ENCODE assay signal across 7 cellular contexts in the genomic region with DNA sequence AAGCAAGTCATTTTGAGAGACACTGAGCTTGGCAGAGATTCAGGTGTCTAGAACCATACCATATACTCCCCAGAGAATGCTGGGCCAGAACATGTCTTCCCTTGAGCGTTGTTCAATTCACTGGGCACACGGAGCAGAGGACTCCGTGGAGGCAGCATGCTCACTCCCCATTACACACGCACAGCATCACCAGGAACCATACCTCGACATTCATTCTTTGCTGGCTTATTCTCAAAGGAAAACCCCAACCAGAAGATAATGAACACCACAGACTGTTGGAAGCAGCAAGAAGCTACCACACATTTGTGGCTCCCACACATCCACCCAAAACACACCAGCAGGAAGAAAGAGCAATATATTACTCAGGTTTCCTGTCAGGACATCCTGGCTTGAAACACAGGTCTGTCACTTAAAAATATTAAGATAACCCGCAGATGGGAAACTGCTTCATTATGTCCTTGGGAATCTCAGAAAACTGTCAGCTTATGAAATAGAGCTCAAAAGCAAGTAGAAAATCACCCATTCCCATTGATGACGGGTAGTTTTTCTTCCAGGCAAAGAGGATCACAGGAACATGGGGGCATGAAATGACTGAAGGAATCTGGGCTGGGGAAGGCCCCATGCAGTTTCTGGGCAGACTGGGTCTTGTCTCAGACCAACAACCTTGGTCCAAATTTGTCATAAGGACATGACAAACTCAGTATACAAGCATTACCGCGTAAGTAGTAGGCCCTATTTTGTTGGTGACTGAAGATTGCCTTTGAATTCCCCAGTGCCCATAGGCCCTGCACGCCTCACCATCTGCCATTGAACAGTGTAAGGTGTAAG. TPM values are rescaled to one million over a fixed set of nuclear protein-coding genes. Genes with fewer than 3 reads are reported as not detected.
A peak's percentile ranks its signal among the peaks of the same experiment; 100 is the strongest.
DNase-seq lines count a peak whose midpoint lies in the region; ATAC-seq and TF ChIP-seq lines count a peak whose summit lies in the region.

No MANE protein-coding gene starts in this region.

- no peak overlapping the region for H3K4me3 ChIP-seq in GM23248
- peak overlapping the region; percentile 67 for H3K4me3 ChIP-seq in OCI-LY7 (ENCODE audit: low read depth, low read length, poor library complexity, severe bottlenecking)

- 84 to 86% methylated on average over 10 of the region's 10 CpGs for WGBS in GM23248 (ENCODE audit: low coverage in 1 of 2, low lambda C conversion rate in 2 of 2, missing lambda C conversion rate in 2 of 2), 2 experiments

- H2AFZ ChIP-seq in GM23248 (peak overlapping the region; percentile 92), OCI-LY7 (ENCODE audit: low read length) (peak overlapping the region; percentile 85; the same call in 1 of the 2 replicates)

- no peaks in the 10 kb centered on the region for H3K9me3 ChIP-seq in GM23248 (ENCODE audit: low read depth)
- H3K9me3 ChIP-seq in OCI-LY7 (ENCODE audit: low read length) = no peaks in the 10 kb centered on the region

- DNase-seq in GM23248 = no peak
- no peak for DNase-seq in OCI-LY7 (ENCODE audit: low spot score)
- DNase-seq in posterior vena cava (ENCODE audit: low spot score) = peak; percentile 13
- no peak for DNase-seq in activated effector memory CD4-positive, alpha-beta T cell treated with anti-CD3 and anti-CD28 coated beads, Interleukin-2, amount 50 U/mL, for 16 hours
- DNase-seq in stimulated activated CD4-positive, alpha-beta T cell treated with anti-CD3 and anti-CD28 coated beads, Interleukin-2, amount 100 ng/mL, for 48 hours = no peak

- H3K36me3 ChIP-seq in GM23248 (ENCODE audit: low read depth) = no peaks in the 10 kb centered on the region
- no peaks in the 10 kb centered on the region for H3K36me3 ChIP-seq in OCI-LY7 (ENCODE audit: insufficient read depth, low read length)

- no peak for TF ChIP-seq CTCF in OCI-LY7 (conservative IDR thresholded peaks at IDR 0.05; ENCODE audit: low read length)

- H3K9me2 ChIP-seq in GM23248 (ENCODE audit: insufficient read depth) (no peaks in the 10 kb centered on the region), OCI-LY7 (ENCODE audit: insufficient read depth, low read length) (no peaks in the 10 kb centered on the region)

- BruUV-seq in OCI-LY7 (replicated peaks; lab: Mats Ljungman, UMichigan) = no TSS peak

- no peaks in the 10 kb centered on the region for H3K27me3 ChIP-seq in GM23248 (replicated peaks; ENCODE audit: insufficient read depth)

- no peak for ATAC-seq in HG02852 (IDR thresholded peaks at IDR 0.05; ENCODE audit: unreplicated experiment)

- H3K79me2 ChIP-seq in GM23248 (ENCODE audit: insufficient read depth) (no peaks in the 10 kb centered on the region), OCI-LY7 (ENCODE audit: insufficient read depth, low read depth, low read length) (peaks cover 15% of the 10 kb centered on the region; the same call in 1 of the 2 replicates)

- H3K27ac ChIP-seq in GM23248 (no peak overlapping the region), OCI-LY7 (ENCODE audit: low read depth, low read length, poor library complexity, severe bottlenecking) (peak overlapping the region; percentile 93), cingulate gyrus (ENCODE audit: low read depth, low read length) (peak overlapping the region; percentile 99)

- H4K20me1 ChIP-seq in GM23248 (ENCODE audit: insufficient read depth) (no peaks in the 10 kb centered on the region), OCI-LY7 (ENCODE audit: insufficient read depth, low read length) (no peaks in the 10 kb centered on the region)

- H3K9ac ChIP-seq in GM23248 = no peak overlapping the region

- H3F3A ChIP-seq in GM23248 (ENCODE audit: insufficient read depth) = peaks cover 46% of the 10 kb centered on the region

- H3K4me1 ChIP-seq in GM23248 (ENCODE audit: insufficient read depth) (peaks cover 32% of the 10 kb centered on the region), OCI-LY7 (ENCODE audit: insufficient read depth, low read length, poor library complexity, severe bottlenecking) (peaks cover 72% of the 10 kb centered on the region)

- in situ Hi-C loops in GM23248 (cut with MboI) = no loop called here

- intact Hi-C loops in OCI-LY7 (cut with micrococcal nuclease; ENCODE audit: unreplicated experiment) = loop anchor here (2.0 kb wide), 1 partner anchor 45 kb away; no protein-coding TSS in a partner anchor
- intact Hi-C loops in posterior vena cava (cut with DNase I) = loop anchor here in 1 of 2 donors (10.0 kb wide), 1 partner anchor 1891 kb away; no protein-coding TSS in a partner anchor

- POLR2A ChIA-PET in OCI-LY7 (lab: Charles Lee) = interaction anchor here (0.6 to 9.7 kb wide), 20 partner anchors 8 to 370 kb away, joined by 3 to 129 read pairs (median 8); a partner anchor contains a TSS

- no peak overlapping the region for H3K4me2 ChIP-seq in GM23248 (ENCODE audit: unreplicated experiment)
- H3K4me2 ChIP-seq in OCI-LY7 (ENCODE audit: low read length) = peak overlapping the region; percentile 94

- CTCF ChIA-PET in OCI-LY7 (lab: Charles Lee; ENCODE audit: unreplicated experiment) = interaction anchor here (1.1 to 1.6 kb wide), 3 partner anchors 12 to 48 kb away, joined by 3 to 4 read pairs (median 3); no protein-coding TSS in a partner anchor

RNA-seq across cellular contexts. Expression of a gene that starts 46.5 kb away (rescaled TPM):
- total RNA-seq in GM23248 (2014; rRNA removed; shearing (Covaris generic)) = 23.8 and 29.8 TPM in 2 replicates
- polyA plus RNA-seq in GM23248 (2016; fragmentation: Nextera tagmentation; extraction: Ambion mirVana) = 163 and 167 TPM in 2 replicates
- 54.8 and 58.2 TPM in 2 replicates for total RNA-seq in OCI-LY7 (2014; rRNA removed; shearing (Covaris generic))
- 393 and 423 TPM in 2 replicates for total RNA-seq in OCI-LY7 (2022)
- total RNA-seq in posterior vena cava = 100 to 1,000 TPM; 238 to 269 TPM

RNA-seq across cellular contexts. Expression of a gene that starts 57.1 kb away (rescaled TPM):
- total RNA-seq in GM23248 (2014; rRNA removed; shearing (Covaris generic)) = 23.2 and 25.5 TPM in 2 replicates
- polyA plus RNA-seq in GM23248 (2016; fragmentation: Nextera tagmentation; extraction: Ambion mirVana) = 15.5 and 15.7 TPM in 2 replicates
- total RNA-seq in OCI-LY7 (2014; rRNA removed; shearing (Covaris generic)) = 24.5 and 26.8 TPM in 2 replicates
- total RNA-seq in OCI-LY7 (2022) (19.0 and 21.3 TPM in 2 replicates), posterior vena cava (10 to 100 TPM; 13.1 to 17.8 TPM)
